ENCODE assay signal across 20 cellular contexts in genomic region chr3:65873028-65873427, GRCh38.
DNase-seq lines count a peak whose midpoint lies in the region; ATAC-seq and TF ChIP-seq lines count a peak whose summit lies in the region.
"Had no signal": no experiment of that assay in that cellular context is flagged by ENCODE, and none has a peak within 500 bp of the region (broad histone marks: within the 10 kb centered on the region; RNA-seq: fewer than 3 reads in every experiment).

No MANE protein-coding gene starts in this region.

- intact Hi-C loops in Right ventricle myocardium superior (cut with DNase I): no loop called here
- intact Hi-C loops in cardiac septum (cut with DNase I): no loop called here
- intact Hi-C loops in adrenal gland (cut with DNase I): no loop called here
- intact Hi-C loops in left ventricle myocardium inferior (cut with micrococcal nuclease): no loop called here
- intact Hi-C loops in testis (cut with DNase I; ENCODE audit: low total_unique reads): no loop called here

- H3K4me3 ChIP-seq in adrenal gland (no peak overlapping the region), left ventricle myocardium inferior (no peak overlapping the region), testis (no peak overlapping the region)
- H3K4me3 ChIP-seq: BLaER1 had no signal

- TF ChIP-seq CTCF in adrenal gland (IDR thresholded peaks at IDR 0.05): no peak
- TF ChIP-seq CTCF in left ventricle myocardium inferior (IDR thresholded peaks at IDR 0.05; ENCODE audit: borderline replicate concordance): no peak
- TF ChIP-seq CTCF in testis (IDR thresholded peaks at IDR 0.05): no peak

- WGBS in adrenal gland, 4 donors: 47 to 58% (median 56%) methylated on average over 6 of the region's 6 CpGs
- WGBS in testis, 2 donors: 35 to 49% methylated on average over 6 of the region's 6 CpGs

- DNase-seq in Right ventricle myocardium superior: peak; percentile 43
- no peak for DNase-seq in cardiac septum (ENCODE audit: low spot score)
- peak; percentile 38 to 91 (median 43) for DNase-seq in adrenal gland
- peak; percentile 17 for DNase-seq in left ventricle myocardium inferior
- peak; percentile 75 for DNase-seq in testis
- DNase-seq in stimulated activated CD4-positive, alpha-beta T cell treated with anti-CD3 and anti-CD28 coated beads, Interleukin-4, amount 100 ng/mL, for 1 hour: no peak
- DNase-seq: activated CD4-positive, alpha-beta T cell treated with anti-CD3 and anti-CD28 coated beads, Interleukin-2, amount 10 ng/mL, durations not matched to agents 24 days and 14 days; activated CD8-positive, alpha-beta memory T cell treated with anti-CD3 and anti-CD28 coated beads, Interleukin-2, amount 10 ng/mL, durations not matched to agents 7 days and 5 days; Caco-2; cerebellar nuclear complex; H9; IMR-90; naive B cell; NCI-H1417 treated with DMSO at 0.1 percent for 48 hours; nucleus accumbens; SIG-M5; stimulated activated CD4-positive, alpha-beta T cell treated with anti-CD3 and anti-CD28 coated beads, Interleukin-15, amount 100 ng/mL, for 24 hours had no signal

- no peaks in the 10 kb centered on the region for H3K36me3 ChIP-seq in adrenal gland (replicated peaks in 1 of 2)
- no peaks in the 10 kb centered on the region for H3K36me3 ChIP-seq in left ventricle myocardium inferior
- H3K36me3 ChIP-seq in testis (ENCODE audit: low read depth, missing control alignments): no peaks in the 10 kb centered on the region
- H3K36me3 ChIP-seq: BLaER1 had no signal

- no peak for TF ChIP-seq POLR2A in adrenal gland (IDR thresholded peaks at IDR 0.05)
- TF ChIP-seq POLR2A in testis (IDR thresholded peaks at IDR 0.05): no peak

- H3K27me3 ChIP-seq in adrenal gland: no peaks in the 10 kb centered on the region
- H3K27me3 ChIP-seq in left ventricle myocardium inferior (ENCODE audit: low read depth): no peaks in the 10 kb centered on the region
- H3K27me3 ChIP-seq in testis: no peaks in the 10 kb centered on the region
- H3K27me3 ChIP-seq: BLaER1 had no signal

- no peaks in the 10 kb centered on the region for H3K9me3 ChIP-seq in adrenal gland (replicated peaks in 1 of 3)
- H3K9me3 ChIP-seq in left ventricle myocardium inferior (replicated peaks): peaks cover 5% of the 10 kb centered on the region
- no peaks in the 10 kb centered on the region for H3K9me3 ChIP-seq in testis
- H3K9me3 ChIP-seq: BLaER1, Caco-2 had no signal

- H3K27ac ChIP-seq in adrenal gland (no peak overlapping the region), left ventricle myocardium inferior (replicated peaks) (peak overlapping the region; percentile 14), testis (peak overlapping the region in 1 of 2 donors; percentile 54)
- H3K27ac ChIP-seq: BLaER1 had no signal

- ATAC-seq in Right ventricle myocardium superior (ENCODE audit: poor library complexity) (peak; percentile 80), GM21360 (IDR thresholded peaks at IDR 0.05; ENCODE audit: unreplicated experiment) (no peak), GM19328 (IDR thresholded peaks at IDR 0.05; ENCODE audit: unreplicated experiment) (no peak)
- ATAC-seq: activated CD8-positive, alpha-beta memory T cell treated with anti-CD3 and anti-CD28 coated beads, Interleukin-2, amount 10 ng/mL, durations not matched to agents 7 days and 5 days had no signal

- H3K4me1 ChIP-seq in adrenal gland (replicated peaks in 1 of 2) (peaks cover 0 to 12% of the 10 kb centered on the region in 2 donors), left ventricle myocardium inferior (peaks cover 39% of the 10 kb centered on the region), testis (peaks cover 9% of the 10 kb centered on the region)

Comparison
In these comparisons a context has a peak if more than half of its experiments do, and no peak if none do; other contexts are left out.
1. DNase-seq: peak in Right ventricle myocardium superior (single experiment), adrenal gland (7 of 7), left ventricle myocardium inferior (single experiment) and testis (single experiment); none in cardiac septum (single experiment) and stimulated activated CD4-positive, alpha-beta T cell treated with anti-CD3 and anti-CD28 coated beads, Interleukin-4, amount 100 ng/mL, for 1 hour (single experiment).